ENCODE assay signal across 18 cellular contexts in genomic region chr6:1930356-1930755, GRCh38.
DNase-seq lines count a peak whose midpoint lies in the region; ATAC-seq, FAIRE-seq and TF ChIP-seq lines count a peak whose summit lies in the region.
"Had no signal": no experiment of that assay in that cellular context is flagged by ENCODE, and none has a peak within 500 bp of the region (broad histone marks: within the 10 kb centered on the region; RNA-seq: fewer than 3 reads in every experiment).

No MANE protein-coding gene starts in this region.

- no peak for TF ChIP-seq POLR2A in GM12892 (IDR thresholded peaks at IDR 0.05; ENCODE audit: low read depth, low read length)

- TF ChIP-seq CTCF in AG10803 (conservative IDR thresholded peaks at IDR 0.05; ENCODE audit: low read length) (no peak), ascending aorta (IDR thresholded peaks at IDR 0.05) (no peak), coronary artery (IDR thresholded peaks at IDR 0.05) (no peak), mesothelial cell of epicardium (IDR thresholded peaks at IDR 0.05; ENCODE audit: unreplicated experiment) (no peak)

- H3K4me3 Mint-ChIP-seq in mesothelial cell of epicardium = no peak overlapping the region

- DNase-seq in AG10803 (ENCODE audit: low read depth) (peak; percentile 22), ascending aorta (ENCODE audit: low spot score in 2 of 2) (no peak), coronary artery (ENCODE audit: low spot score) (no peak), mesothelial cell of epicardium (ENCODE audit: low spot score in 2 of 2, unreplicated experiment in 2 of 2) (no peak), hippocampal formation (lab: John Stamatoyannopoulos, UW) (no peak), GM19239 (ENCODE audit: insufficient read length, low spot score) (no peak), GM12892 (ENCODE audit: insufficient read length) (no peak)
- DNase-seq: 8988T, DMS79 treated with DMSO at 0.1 percent for 48 hours, GF-D8, NCI-H1048, NCI-H1436 treated with DMSO at 0.1 percent for 48 hours, NCI-H2081, NCI-H510A treated with DMSO at 0.1 percent for 48 hours had no signal

- H3K4me1 Mint-ChIP-seq in mesothelial cell of epicardium = peaks cover 15% of the 10 kb centered on the region

- peak overlapping the region; percentile 66 for H3K27ac ChIP-seq in ascending aorta
- H3K27ac ChIP-seq in coronary artery = no peak overlapping the region
- H3K27ac ChIP-seq: BLaER1 treated with 17β-estradiol and CSF1 and Interleukin-3, amounts not matched to agents 10 nM and 100 nM had no signal

- H3K36me3 Mint-ChIP-seq in mesothelial cell of epicardium = peaks cover 9% of the 10 kb centered on the region

- no peaks in the 10 kb centered on the region for H3K9me3 ChIP-seq in ascending aorta

- peak overlapping the region; percentile 59 for H3K27ac Mint-ChIP-seq in mesothelial cell of epicardium

- H3K27me3 ChIP-seq in ascending aorta = no peaks in the 10 kb centered on the region
- H3K27me3 ChIP-seq: BLaER1 treated with 17β-estradiol and CSF1 and Interleukin-3, amounts not matched to agents 10 nM and 100 nM had no signal

- no peak for FAIRE-seq in GM19239 (lab: Jason Lieb, UNC)
- no peak for FAIRE-seq in GM12892 (lab: Jason Lieb, UNC)
- FAIRE-seq: GM12891, H54 had no signal

- no peaks in the 10 kb centered on the region for H3K27me3 Mint-ChIP-seq in mesothelial cell of epicardium (ENCODE audit: low read depth)

- peaks cover 15% of the 10 kb centered on the region for H3K9me3 Mint-ChIP-seq in mesothelial cell of epicardium

- peaks cover 3 to 13% of the 10 kb centered on the region in 2 donors for H3K4me1 ChIP-seq in ascending aorta
- H3K4me1 ChIP-seq: BLaER1 treated with 17β-estradiol and CSF1 and Interleukin-3, amounts not matched to agents 10 nM and 100 nM had no signal

- no peak for ATAC-seq in HG03159 (IDR thresholded peaks at IDR 0.05; ENCODE audit: unreplicated experiment)

- intact Hi-C loops in ascending aorta (cut with DNase I) = no loop called here

- no peaks in the 10 kb centered on the region for H3K36me3 ChIP-seq in ascending aorta

- H3K4me3 ChIP-seq in AG10803 (ENCODE audit: low read length) = no peak overlapping the region
- H3K4me3 ChIP-seq in ascending aorta = peak overlapping the region; percentile 4 to 26
- peak overlapping the region; percentile 2 for H3K4me3 ChIP-seq in coronary artery
- H3K4me3 ChIP-seq: BLaER1 treated with 17β-estradiol and CSF1 and Interleukin-3, amounts not matched to agents 10 nM and 100 nM had no signal

Comparison
In these comparisons a context has a peak if more than half of its experiments do, and no peak if none do; other contexts are left out.
1. H3K27ac ChIP-seq: peak in ascending aorta (2 of 2); none in coronary artery (0 of 2).